8 cellular contexts compared by ENCODE assay signal in genomic region chrX:10129229-10129628, GRCh38.
"Had no signal": no experiment of that assay in that cellular context is flagged by ENCODE, and none has a peak within 500 bp of the region (broad histone marks: within the 10 kb centered on the region; RNA-seq: fewer than 3 reads in every experiment).

No MANE protein-coding gene starts in this region.

- ATAC-seq: HCT116, HepG2 had no signal

- H3K27ac Mint-ChIP-seq: HFFc6, IgD-negative memory B cell had no signal

- FAIRE-seq: HepG2 had no signal

- H3K9me3 Mint-ChIP-seq: HFFc6, IgD-negative memory B cell had no signal

- DNase-seq: GM23248, GOT3, H7, HFFc6, KBM-7 had no signal

- H3K36me3 Mint-ChIP-seq: IgD-negative memory B cell had no signal

- H3K4me3 Mint-ChIP-seq: HFFc6, IgD-negative memory B cell had no signal
